ENCODE assay signal across 8 cellular contexts in genomic region chr1:56578963-56579875, GRCh38. TPM values are rescaled to one million over a fixed set of nuclear protein-coding genes. Genes with fewer than 3 reads are reported as not detected.
A peak's percentile ranks its signal among the peaks of the same experiment; 100 is the strongest.
DNase-seq lines count a peak whose midpoint lies in the region; ATAC-seq and TF ChIP-seq lines count a peak whose summit lies in the region.

Gene PLPP3, minus strand, starts transcription at chr1:56579563. Its CDS starts 547 bp downstream, at chr1:56579016.

- peak; percentile 52 for ATAC-seq in HG02759 (IDR thresholded peaks at IDR 0.05; ENCODE audit: unreplicated experiment)

- peak within 1 kb of the TSS; percentile 61 for H3K9ac ChIP-seq in parathyroid adenoma

- H3K27me3 ChIP-seq in right atrium auricular region (no peaks in the 10 kb centered on the region), parathyroid adenoma (ENCODE audit: control insufficient read depth, insufficient read depth, low read length) (no peaks in the 10 kb centered on the region), SJCRH30 (peaks cover 9% of the 10 kb centered on the region)

- no peaks in the 10 kb centered on the region for H3K9me3 ChIP-seq in right atrium auricular region
- no peaks in the 10 kb centered on the region for H3K9me3 ChIP-seq in parathyroid adenoma (ENCODE audit: control insufficient read depth, low read length)
- H3K9me3 ChIP-seq in SJCRH30 (replicated peaks) = no peaks in the 10 kb centered on the region

- H3K4me1 ChIP-seq in right atrium auricular region = peaks cover 0 to 31% of the 10 kb centered on the region in 2 donors
- peaks cover 4% of the 10 kb centered on the region for H3K4me1 ChIP-seq in parathyroid adenoma
- H3K4me1 ChIP-seq in SJCRH30 = no peaks in the 10 kb centered on the region

- DNase-seq in DMS53 treated with DMSO at 0.1 percent for 48 hours (lab: John Stamatoyannopoulos, UW; ENCODE audit: unreplicated experiment) (peak; percentile 85), NCI-H82 treated with DMSO at 0.1 percent for 48 hours (lab: John Stamatoyannopoulos, UW; ENCODE audit: unreplicated experiment) (peak; percentile 71), astrocyte of the hippocampus (ENCODE audit: low read depth, low spot score) (peak; percentile 94), right atrium auricular region (ENCODE audit: low spot score) (peak; percentile 92), SJCRH30 (no peak), NCI-H146 (lab: John Stamatoyannopoulos, UW) (no peak)

- H3K27ac ChIP-seq in right atrium auricular region (peak within 1 kb of the TSS; percentile 98 to 99), parathyroid adenoma (peak within 1 kb of the TSS; percentile 90), SJCRH30 (no peak within 1 kb of the TSS)

- H2AFZ ChIP-seq in parathyroid adenoma = peak within 1 kb of the TSS; percentile 83

- TF ChIP-seq CTCF in right atrium auricular region (IDR thresholded peaks at IDR 0.05) (peak; percentile 48 to 68), parathyroid adenoma (IDR thresholded peaks at IDR 0.05) (no peak)

- peaks cover 5% of the 10 kb centered on the region for H3K79me2 ChIP-seq in parathyroid adenoma

- H3K4me3 ChIP-seq in right atrium auricular region (peak within 1 kb of the TSS; percentile 94 to 96), parathyroid adenoma (ENCODE audit: low read depth, low read length) (peak within 1 kb of the TSS; percentile 94), SJCRH30 (no peak within 1 kb of the TSS)

- H3K36me3 ChIP-seq in right atrium auricular region = no peaks in the 10 kb centered on the region
- H3K36me3 ChIP-seq in parathyroid adenoma (ENCODE audit: control insufficient read depth, insufficient read depth, low read length) = no peaks in the 10 kb centered on the region
- no peaks in the 10 kb centered on the region for H3K36me3 ChIP-seq in SJCRH30

- H3K4me2 ChIP-seq in parathyroid adenoma (ENCODE audit: low read length) = peak within 1 kb of the TSS; percentile 85

RNA-seq across cellular contexts. Expression of gene PLPP3, which starts in this region (rescaled TPM):
- 10 to 100 TPM; 83.1 to 94.1 TPM for total RNA-seq in right atrium auricular region
- total RNA-seq in SJCRH30 (2014; rRNA removed; shearing (Covaris generic)) = not detected in 2 replicates

Comparison
In these comparisons a context has a peak if more than half of its experiments do, and no peak if none do; other contexts are left out.
1. RNA of gene PLPP3 (total RNA-seq): 83.1 to 94.1 TPM in right atrium auricular region; not detected in SJCRH30; every median in the first group is over 10 times any median in the second.
2. DNase-seq: peak in DMS53 treated with DMSO at 0.1 percent for 48 hours (single experiment), NCI-H82 treated with DMSO at 0.1 percent for 48 hours (single experiment), astrocyte of the hippocampus (single experiment) and right atrium auricular region (single experiment); none in SJCRH30 (0 of 2) and NCI-H146 (single experiment).